In the genomic region with DNA sequence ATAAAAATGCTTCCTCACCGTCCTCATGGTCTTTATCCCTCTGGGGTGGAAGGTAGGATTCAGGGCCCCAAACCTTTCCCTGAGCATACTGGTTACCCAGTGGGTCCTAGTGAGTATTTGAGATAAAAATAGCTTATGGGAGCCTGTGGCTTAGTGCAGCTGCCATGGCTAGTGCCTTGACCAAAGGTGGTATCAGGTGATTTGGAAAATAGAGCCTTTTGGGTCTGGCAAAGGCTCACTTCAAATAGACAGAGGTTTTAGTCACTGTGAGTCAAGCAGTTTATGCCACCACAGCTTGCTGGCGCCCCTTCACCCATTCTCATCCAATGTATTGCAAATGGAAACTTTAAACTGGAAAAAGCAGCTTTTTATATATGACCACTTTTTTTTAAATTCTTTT, we compare ENCODE assay signal across 9 cellular contexts. TPM values are rescaled to one million over a fixed set of nuclear protein-coding genes. Genes with fewer than 3 reads are reported as not detected.
A peak's percentile ranks its signal among the peaks of the same experiment; 100 is the strongest.
DNase-seq lines count a peak whose midpoint lies in the region; ATAC-seq and TF ChIP-seq lines count a peak whose summit lies in the region.
"Had no signal": no experiment of that assay in that cellular context is flagged by ENCODE, and none has a peak within 500 bp of the region (broad histone marks: within the 10 kb centered on the region; RNA-seq: fewer than 3 reads in every experiment).

No MANE protein-coding gene starts in this region.

- BruUV-seq in Caco-2 (replicated peaks; lab: Mats Ljungman, UMichigan), result no TSS peak

- no peak overlapping the region for H3K4me3 ChIP-seq in Caco-2 (ENCODE audit: low read depth, low read length)
- H3K4me3 ChIP-seq in esophagus squamous epithelium, result no peak overlapping the region
- peak overlapping the region; percentile 13 for H3K4me3 ChIP-seq in psoas muscle
- H3K4me3 ChIP-seq: mucosa of descending colon had no signal

- peak overlapping the region in 3 of 4 donors; percentile 68 to 74 (median 71) for H3K27ac ChIP-seq in esophagus squamous epithelium
- H3K27ac ChIP-seq in psoas muscle, result peak overlapping the region; percentile 93

- H3K27ac Mint-ChIP-seq in Caco-2 (ENCODE audit: unreplicated experiment), result no peak overlapping the region
- no peak overlapping the region for H3K27ac Mint-ChIP-seq in activated naive CD8-positive, alpha-beta T cell treated with anti-CD3 and anti-CD28 coated beads for 36 hours

- peak overlapping the region; percentile 47 for H3K4me3 Mint-ChIP-seq in Caco-2 (ENCODE audit: unreplicated experiment)
- H3K4me3 Mint-ChIP-seq in activated naive CD8-positive, alpha-beta T cell treated with anti-CD3 and anti-CD28 coated beads for 36 hours, result no peak overlapping the region

- TF ChIP-seq CTCF in Caco-2 (IDR thresholded peaks at IDR 0.05; ENCODE audit: insufficient read depth in 1 of 2, low read depth in 1 of 2, low read length in 1 of 2, severe bottlenecking in 1 of 2, unreplicated experiment in 1 of 2) (no peak), esophagus squamous epithelium (IDR thresholded peaks at IDR 0.05) (no peak), psoas muscle (IDR thresholded peaks at IDR 0.05) (no peak)

- POLR2A ChIA-PET in Caco-2 (lab: Charles Lee), result interaction anchor here (1.4 kb wide), 1 partner anchor 55 kb away, joined by 4 read pairs; no protein-coding TSS in a partner anchor

- DNase-seq in Caco-2, result no peak
- DNase-seq in RPMI7951 (ENCODE audit: low read depth), result peak; percentile 65
- no peak for DNase-seq in esophagus squamous epithelium (lab: John Stamatoyannopoulos, UW)
- DNase-seq in psoas muscle, result no peak
- no peak for DNase-seq in activated naive CD8-positive, alpha-beta T cell treated with anti-CD3 and anti-CD28 coated beads for 36 hours
- DNase-seq in AG20443 (ENCODE audit: low spot score), result no peak

- TF ChIP-seq POLR2A in esophagus squamous epithelium (IDR thresholded peaks at IDR 0.05), result no peak

- H3K9me3 ChIP-seq in Caco-2 (no peaks in the 10 kb centered on the region; the same call in 1 of the 2 replicates), esophagus squamous epithelium (no peaks in the 10 kb centered on the region), psoas muscle (no peaks in the 10 kb centered on the region)
- H3K9me3 ChIP-seq: mucosa of descending colon had no signal

- WGBS in esophagus squamous epithelium, 2 donors, result 79 to 91% methylated on average over 2 of the region's 2 CpGs
- WGBS in psoas muscle, 3 donors, result 68 to 86% (median 77%) methylated on average over 2 of the region's 2 CpGs

- H3K36me3 ChIP-seq in Caco-2 (ENCODE audit: control insufficient read depth, insufficient read depth, low read length), result no peaks in the 10 kb centered on the region
- no peaks in the 10 kb centered on the region for H3K36me3 ChIP-seq in esophagus squamous epithelium
- H3K36me3 ChIP-seq in psoas muscle (ENCODE audit: insufficient read depth in 1 of 2, low read depth in 1 of 2), result no peaks in the 10 kb centered on the region

- no peaks in the 10 kb centered on the region for H3K9me3 Mint-ChIP-seq in Caco-2 (ENCODE audit: unreplicated experiment)
- no peaks in the 10 kb centered on the region for H3K9me3 Mint-ChIP-seq in activated naive CD8-positive, alpha-beta T cell treated with anti-CD3 and anti-CD28 coated beads for 36 hours

- H3K27me3 Mint-ChIP-seq in Caco-2 (ENCODE audit: insufficient read depth, unreplicated experiment), result no peaks in the 10 kb centered on the region
- peaks cover 12% of the 10 kb centered on the region for H3K27me3 Mint-ChIP-seq in activated naive CD8-positive, alpha-beta T cell treated with anti-CD3 and anti-CD28 coated beads for 36 hours

- ATAC-seq in psoas muscle (peak; percentile 87 to 93 (median 88)), GM18870 (IDR thresholded peaks at IDR 0.05; ENCODE audit: unreplicated experiment) (no peak), HG03565 (IDR thresholded peaks at IDR 0.05; ENCODE audit: unreplicated experiment) (no peak)

- H3K4me1 Mint-ChIP-seq in Caco-2 (ENCODE audit: low read depth, unreplicated experiment), result no peaks in the 10 kb centered on the region
- H3K4me1 Mint-ChIP-seq in activated naive CD8-positive, alpha-beta T cell treated with anti-CD3 and anti-CD28 coated beads for 36 hours, result peaks cover 4% of the 10 kb centered on the region

- no peaks in the 10 kb centered on the region for H3K36me3 Mint-ChIP-seq in Caco-2 (ENCODE audit: insufficient read depth, unreplicated experiment)
- H3K36me3 Mint-ChIP-seq in activated naive CD8-positive, alpha-beta T cell treated with anti-CD3 and anti-CD28 coated beads for 36 hours, result no peaks in the 10 kb centered on the region

- CTCF ChIA-PET in Caco-2 (lab: Charles Lee), result interaction anchor here (0.8 to 3.8 kb wide), 11 partner anchors 15 to 162 kb away, joined by 3 to 54 read pairs (median 4); no protein-coding TSS in a partner anchor

- H3K4me1 ChIP-seq in Caco-2, result peaks cover 8% of the 10 kb centered on the region
- peaks cover 5 to 45% (median 28%) of the 10 kb centered on the region in 3 donors for H3K4me1 ChIP-seq in esophagus squamous epithelium
- peaks cover 19% of the 10 kb centered on the region for H3K4me1 ChIP-seq in psoas muscle

- no peaks in the 10 kb centered on the region for H3K27me3 ChIP-seq in Caco-2 (replicated peaks; ENCODE audit: control insufficient read depth, insufficient read depth, low read length)
- no peaks in the 10 kb centered on the region for H3K27me3 ChIP-seq in esophagus squamous epithelium
- H3K27me3 ChIP-seq in psoas muscle (ENCODE audit: insufficient read depth in 3 of 3, low read length in 2 of 3), result no peaks in the 10 kb centered on the region

- intact Hi-C loops in Caco-2 (cut with micrococcal nuclease; ENCODE audit: unreplicated experiment) (no loop called here), esophagus squamous epithelium (cut with DNase I) (loop anchor here (2.0 kb wide), 1 partner anchor 54 kb away; no protein-coding TSS in a partner anchor), psoas muscle (cut with DNase I) (loop anchor here in 1 of 2 donors (2.0 kb wide), 1 partner anchor 54 kb away; no protein-coding TSS in a partner anchor)

RNA-seq across cellular contexts. Expression of gene PLAU, which starts 30.4 kb away (rescaled TPM):
- total RNA-seq in Caco-2 (2022), result 1.2 and 1.8 TPM in 2 replicates
- 173 and 188 TPM in 2 replicates for total RNA-seq in RPMI7951 (2014; rRNA removed; shearing (Covaris generic))
- total RNA-seq in esophagus squamous epithelium, result 10 to 100 TPM in 2 of 4 donors, 1 to 10 TPM in 2; 8.8 to 15.9 (median 11.9) TPM
- 10 to 100 TPM in 2 of 4 donors, 1 to 10 TPM in 2; 5.0 to 18.2 (median 10.6) TPM for total RNA-seq in psoas muscle
- polyA plus RNA-seq in psoas muscle, result 1 to 10 TPM; 3.8 to 7.6 (median 7.1) TPM
- under 1 TPM in 1 of 2 experiments, not detected in 1; 0.12 TPM for total RNA-seq in activated naive CD8-positive, alpha-beta T cell treated with anti-CD3 and anti-CD28 coated beads for 36 hours

RNA-seq across cellular contexts. Expression of gene VCL, which starts 56.6 kb away (rescaled TPM):
- 92.2 and 113 TPM in 2 replicates for total RNA-seq in Caco-2 (2022)
- total RNA-seq in RPMI7951 (2014; rRNA removed; shearing (Covaris generic)), result 62.7 and 66.2 TPM in 2 replicates
- 100 to 1,000 TPM in 1 of 4 donors, 10 to 100 TPM in 3; 64.8 to 143 (median 75.0) TPM for total RNA-seq in esophagus squamous epithelium
- total RNA-seq in psoas muscle, result 100 to 1,000 TPM in 3 of 4 donors, 10 to 100 TPM in 1; 89.1 to 426 (median 179) TPM
- polyA plus RNA-seq in psoas muscle, result 10 to 100 TPM; 54.5 to 93.2 (median 91.4) TPM
- total RNA-seq in activated naive CD8-positive, alpha-beta T cell treated with anti-CD3 and anti-CD28 coated beads for 36 hours, result 10 to 100 TPM in 1 of 2 experiments, 1 to 10 TPM in 1; 9.6 to 10.0 TPM

Comparison
In these comparisons a context has a peak if more than half of its experiments do, and no peak if none do; other contexts are left out.
1. ATAC-seq: peak in psoas muscle (4 of 4); none in GM18870 (single experiment) and HG03565 (single experiment).